Comparison of ENCODE assay signal across 6 cellular contexts in the genomic region with DNA sequence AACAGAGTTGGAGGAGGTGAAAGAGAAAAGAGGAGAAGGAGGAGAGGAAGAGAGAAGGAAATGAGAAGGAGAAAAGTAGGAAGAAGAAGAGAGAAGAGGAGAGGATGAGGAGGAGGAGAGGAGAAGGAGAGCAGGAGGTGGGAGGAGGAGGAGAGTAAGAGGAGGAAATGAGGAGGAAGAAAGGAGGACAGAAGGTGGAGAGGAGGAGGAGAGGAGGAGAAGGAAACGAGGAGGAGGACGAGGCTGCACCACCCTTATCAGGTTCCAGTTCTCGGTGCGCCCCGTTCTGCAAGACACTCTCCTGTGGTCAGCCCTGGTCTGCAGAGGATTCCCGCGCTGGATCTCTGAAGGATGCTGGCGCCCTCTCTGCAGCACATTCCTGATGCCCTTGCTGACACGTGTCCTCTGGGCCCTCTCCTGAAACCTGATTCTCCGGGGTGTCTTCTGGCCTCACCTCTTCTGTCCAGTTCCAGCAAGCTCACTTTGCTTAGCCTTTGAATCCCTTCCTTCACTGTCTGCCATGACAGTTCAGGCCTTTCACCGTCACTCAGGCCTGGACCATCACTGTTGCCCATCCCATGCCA. TPM values are rescaled to one million over a fixed set of nuclear protein-coding genes. Genes with fewer than 3 reads are reported as not detected.
"Had no signal": no experiment of that assay in that cellular context is flagged by ENCODE, and none has a peak within 500 bp of the region (broad histone marks: within the 10 kb centered on the region; RNA-seq: fewer than 3 reads in every experiment).

No MANE protein-coding gene starts in this region.

RNA-seq across cellular contexts. Expression of a gene that starts 15.8 kb away (rescaled TPM):
- total RNA-seq: M059J, PC-3, Peyer's patch, Right ventricle myocardium superior, SJSA1 had no signal
- polyA plus RNA-seq: SK-N-SH had no signal
